ENCODE assay signal across 8 cellular contexts in the genomic region with DNA sequence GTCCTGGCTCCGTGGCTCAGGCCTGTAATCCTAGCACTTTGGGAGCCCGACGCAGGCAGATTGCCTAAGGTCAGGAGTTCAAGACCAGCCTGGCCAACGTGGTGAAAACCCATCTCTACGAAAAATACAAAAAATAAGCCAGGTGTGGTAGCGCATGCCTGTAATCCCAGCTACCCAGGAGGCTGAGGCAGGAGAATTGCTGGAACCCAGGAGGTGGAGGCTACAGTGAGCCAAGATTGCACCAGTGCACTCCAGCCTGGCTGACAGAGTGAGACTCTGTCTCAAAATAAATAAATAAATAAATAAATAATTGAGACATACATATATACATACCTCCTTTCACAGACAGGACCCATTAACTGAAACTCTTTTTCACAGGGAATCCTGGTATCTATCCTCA. TPM values are rescaled to one million over a fixed set of nuclear protein-coding genes. Genes with fewer than 3 reads are reported as not detected.
A peak's percentile ranks its signal among the peaks of the same experiment; 100 is the strongest.
DNase-seq lines count a peak whose midpoint lies in the region; ATAC-seq, FAIRE-seq and TF ChIP-seq lines count a peak whose summit lies in the region.
"Not testable (repeated sequence)": the region's sequence is repeated elsewhere in the genome, so short reads cannot be mapped to it uniquely, and the experiment has no call there.

No MANE protein-coding gene starts in this region.

- peaks cover 21% of the 10 kb centered on the region for H3K4me1 ChIP-seq in BLaER1
- H3K4me1 ChIP-seq in HUES64 (ENCODE audit: insufficient read depth, low read length), result not testable (repeated sequence)
- H3K4me1 ChIP-seq in astrocyte (ENCODE audit: insufficient read depth, low read length), result peaks cover 24% of the 10 kb centered on the region
- peaks cover 25% of the 10 kb centered on the region for H3K4me1 ChIP-seq in HepG2 (ENCODE audit: insufficient read depth, low read length)
- peaks cover 17 to 24% of the 10 kb centered on the region in 2 experiments for H3K4me1 ChIP-seq in neutrophil (ENCODE audit: control insufficient read depth in 1 of 2, insufficient read depth in 1 of 2, low read depth in 1 of 2, low read length in 1 of 2)
- peaks cover 14% of the 10 kb centered on the region for H3K4me1 ChIP-seq in testis

- not testable (repeated sequence) for ATAC-seq in WTC11, HepG2

- intact Hi-C loops in HepG2 (cut with micrococcal nuclease; ENCODE audit: unreplicated experiment), result loop anchor here (5.0 kb wide), 4 partner anchors 41 to 206 kb away; partner anchors contain the start of gene SPTSSA
- intact Hi-C loops in testis (cut with DNase I; ENCODE audit: low total_unique reads), result not testable (repeated sequence)

- TF ChIP-seq CTCF in WTC11 (IDR thresholded peaks at IDR 0.05); astrocyte (IDR thresholded peaks at IDR 0.05; ENCODE audit: insufficient read depth, low read depth, low read length); epithelial cell of esophagus (IDR thresholded peaks at IDR 0.05; ENCODE audit: insufficient read depth, low read depth, low read length, missing control alignments); HepG2 (CRISPR knock-in tag; IDR thresholded peaks at IDR 0.05); neutrophil (IDR thresholded peaks at IDR 0.05); testis (IDR thresholded peaks at IDR 0.05): not testable (repeated sequence)

- TF ChIP-seq RAD21 in HepG2 (CRISPR knock-in tag; IDR thresholded peaks at IDR 0.05), result not testable (repeated sequence)

- in situ Hi-C loops in HepG2 (cut with HindIII; ENCODE audit: extremely low pct_ligation_motif_present, low pct_unique_long_range_greater_than_20kb), result not testable (repeated sequence)

- CTCF ChIA-PET in WTC11 (lab: Charles Lee), result interaction anchor here (0.5 kb wide), 1 partner anchor 1510 kb away, joined by 6 read pairs; no protein-coding TSS in a partner anchor
- CTCF ChIA-PET in HepG2 (lab: Yijun Ruan, JAX; ENCODE audit: low intra/inter-chr PET ratio, low total read pairs), result not testable (repeated sequence)

- peak overlapping the region; percentile 95 for H3K4me2 ChIP-seq in BLaER1
- peak overlapping the region; percentile 81 for H3K4me2 ChIP-seq in astrocyte (ENCODE audit: low read length)
- H3K4me2 ChIP-seq in HepG2 (ENCODE audit: low read depth, low read length), result peak overlapping the region; percentile 82

- H3K4me1 Mint-ChIP-seq in WTC11 (peaks cover 11% of the 10 kb centered on the region), astrocyte (ENCODE audit: low read depth, unreplicated experiment) (peaks cover 19% of the 10 kb centered on the region)

- not testable (repeated sequence) for DNase-seq in WTC11 (ENCODE audit: low spot score); astrocyte (ENCODE audit: low read depth); epithelial cell of esophagus (ENCODE audit: low read depth); HepG2 (ENCODE audit: low spot score); testis

- BruUV-seq in HepG2 (replicated peaks; lab: Mats Ljungman, UMichigan), result not testable (repeated sequence)

- not testable (repeated sequence) for TF ChIP-seq POLR2A in HepG2 (IDR thresholded peaks at IDR 0.05; ENCODE audit: insufficient read depth in 1 of 2, low read depth in 2 of 2, low read length in 2 of 2); testis (IDR thresholded peaks at IDR 0.05)

- H3K36me3 Mint-ChIP-seq in WTC11, result peaks cover 17% of the 10 kb centered on the region
- H3K36me3 Mint-ChIP-seq in astrocyte (ENCODE audit: low read depth, unreplicated experiment), result not testable (repeated sequence)

- H3K36me3 ChIP-seq in BLaER1, result peaks cover 47% of the 10 kb centered on the region
- H3K36me3 ChIP-seq in HUES64 (ENCODE audit: insufficient read depth, low read length), result peaks cover 29% of the 10 kb centered on the region
- H3K36me3 ChIP-seq in astrocyte (ENCODE audit: insufficient read depth, low read length); testis (ENCODE audit: low read depth, missing control alignments): not testable (repeated sequence)
- peaks cover 13 to 29% of the 10 kb centered on the region in 2 experiments for H3K36me3 ChIP-seq in HepG2 (replicated peaks in 1 of 2; ENCODE audit: control insufficient read depth in 1 of 2, insufficient read depth in 2 of 2, low read length in 2 of 2)
- H3K36me3 ChIP-seq in neutrophil, result peaks cover 36% of the 10 kb centered on the region

- H3K4me3 ChIP-seq in BLaER1, result peak overlapping the region; percentile 84
- peak overlapping the region; percentile 81 for H3K4me3 ChIP-seq in HUES64 (ENCODE audit: low read length)
- peak overlapping the region; percentile 79 for H3K4me3 ChIP-seq in astrocyte (ENCODE audit: insufficient read depth, low read depth, low read length)
- H3K4me3 ChIP-seq in epithelial cell of esophagus (ENCODE audit: low read length), result peak overlapping the region; percentile 93
- peak overlapping the region; percentile 86 to 99 (median 92) for H3K4me3 ChIP-seq in HepG2 (replicated peaks in 1 of 3; ENCODE audit: insufficient read depth in 1 of 3, low read depth in 2 of 3, low read length in 3 of 3)
- peak overlapping the region in 1 of 2 experiments; percentile 96 for H3K4me3 ChIP-seq in neutrophil (ENCODE audit: low read depth in 1 of 2, low read length in 1 of 2)
- H3K4me3 ChIP-seq in testis, result not testable (repeated sequence)

- not testable (repeated sequence) for H3K9me3 ChIP-seq in BLaER1; HUES64 (ENCODE audit: insufficient read depth, low read depth, low read length); astrocyte (ENCODE audit: insufficient read depth, low read depth, low read length); HepG2 (ENCODE audit: low read length); neutrophil; testis

- H3K9ac ChIP-seq in BLaER1 (peak overlapping the region; percentile 91), HUES64 (ENCODE audit: low read depth, low read length) (peak overlapping the region; percentile 91; the same call in 1 of the 2 replicates), astrocyte (ENCODE audit: low read length) (peak overlapping the region; percentile 95), HepG2 (ENCODE audit: insufficient read depth, low read depth, low read length) (peak overlapping the region; percentile 100)

- H3K27ac ChIP-seq in BLaER1; HUES64 (ENCODE audit: low read depth, low read length): not testable (repeated sequence)
- H3K27ac ChIP-seq in astrocyte (ENCODE audit: low read depth, low read length) (peak overlapping the region; percentile 94), HepG2 (ENCODE audit: extremely low read length, insufficient read depth, low read length) (peak overlapping the region; percentile 95), neutrophil (peak overlapping the region; percentile 98), testis (peak overlapping the region; percentile 79 to 94)

- not testable (repeated sequence) for H3K27me3 ChIP-seq in BLaER1; HUES64 (ENCODE audit: insufficient read depth, low read length); astrocyte (ENCODE audit: insufficient read depth, low read length); HepG2 (ENCODE audit: control insufficient read depth in 1 of 2, insufficient read depth in 2 of 2, low read length in 2 of 2); neutrophil; testis

- H3K4me3 Mint-ChIP-seq in WTC11, result peak overlapping the region; percentile 100
- peak overlapping the region; percentile 100 for H3K4me3 Mint-ChIP-seq in astrocyte (ENCODE audit: unreplicated experiment)

- not testable (repeated sequence) for FAIRE-seq in astrocyte (lab: Jason Lieb, UNC); HepG2 (lab: Jason Lieb, UNC)

- TF ChIP-seq EP300 in HepG2 (IDR thresholded peaks at IDR 0.05; ENCODE audit: low read depth in 2 of 2, low read length in 2 of 2); HepG2 (CRISPR knock-in tag; IDR thresholded peaks at IDR 0.05; ENCODE audit: borderline replicate concordance): not testable (repeated sequence)

- H3K79me2 ChIP-seq in astrocyte (ENCODE audit: insufficient read depth, low read length) (peaks cover 29% of the 10 kb centered on the region), HepG2 (ENCODE audit: insufficient read depth, low read length) (peaks cover 28% of the 10 kb centered on the region)

- peaks cover 42% of the 10 kb centered on the region for H4K20me1 ChIP-seq in BLaER1
- H4K20me1 ChIP-seq in astrocyte (ENCODE audit: insufficient read depth, low read length); HepG2 (ENCODE audit: insufficient read depth, low read length): not testable (repeated sequence)

- H3K27me3 Mint-ChIP-seq in WTC11 (ENCODE audit: low read depth); astrocyte (ENCODE audit: low read depth, unreplicated experiment): not testable (repeated sequence)

- not testable (repeated sequence) for H3K9me3 Mint-ChIP-seq in WTC11; astrocyte (ENCODE audit: unreplicated experiment)

- H2AFZ ChIP-seq in astrocyte (ENCODE audit: low read depth, low read length); HepG2 (ENCODE audit: low read length): not testable (repeated sequence)

- POLR2A ChIA-PET in WTC11 (lab: Charles Lee); HepG2 (lab: Yijun Ruan, JAX): not testable (repeated sequence)

- H3K27ac Mint-ChIP-seq in WTC11, result not testable (repeated sequence)
- H3K27ac Mint-ChIP-seq in astrocyte (ENCODE audit: unreplicated experiment), result peak overlapping the region; percentile 100

- WGBS in HUES64, result 92% methylated on average over 6 of the region's 6 CpGs
- 76% methylated on average over 6 of the region's 6 CpGs for WGBS in HepG2 (ENCODE audit: low lambda C conversion rate)
- 39 to 41% methylated on average over 6 of the region's 6 CpGs for WGBS in testis, 2 donors

RNA-seq across cellular contexts. Expression of gene EAPP, which starts 1.4 kb away (rescaled TPM):
- 35.7 TPM for polyA plus RNA-seq in HUES64 (2013, experiment 1 of 2)
- polyA plus RNA-seq in HUES64 (2013, experiment 2 of 2), result 41.8 TPM
- 24.4 to 25.4 TPM (median 24.9 TPM) in 3 replicates for total RNA-seq in WTC11 (2021)
- 47.9 and 52.5 TPM in 2 replicates for total RNA-seq in astrocyte
- 110 and 163 TPM in 2 replicates for total RNA-seq in HepG2 (2016; rRNA removed; fragmentation: Illumina TruSeq; extraction: Trizol)
- total RNA-seq in HepG2 (2016; cell fraction: cytosol; rRNA removed; fragmentation: Illumina TruSeq; extraction: Trizol; ENCODE audit: low read depth), result 16.4 and 17.4 TPM in 2 replicates
- 111 and 170 TPM in 2 replicates for total RNA-seq in HepG2 (2016; cell fraction: insoluble cytoplasmic fraction; rRNA removed; fragmentation: Illumina TruSeq; extraction: Trizol)
- 31.8 and 35.9 TPM in 2 replicates for total RNA-seq in HepG2 (2016; cell fraction: membrane; rRNA removed; fragmentation: Illumina TruSeq; extraction: Trizol)
- 50.7 and 59.2 TPM in 2 replicates for total RNA-seq in HepG2 (2016; cell fraction: nucleus; rRNA removed; fragmentation: Illumina TruSeq; extraction: Trizol)
- polyA plus RNA-seq in HepG2 (2011; rRNA removed), result 57.8 and 68.7 TPM in 2 replicates
- 33.0 and 55.6 TPM in 2 replicates for polyA plus RNA-seq in HepG2 (2011; cell fraction: cytosol; rRNA removed)
- 13.9 and 18.7 TPM in 2 replicates for polyA plus RNA-seq in HepG2 (2011; cell fraction: nucleus; rRNA removed)
- 52.5 and 74.2 TPM in 2 replicates for polyA plus RNA-seq in HepG2 (2012)
- 13.9 and 14.8 TPM in 2 replicates for polyA plus RNA-seq in HepG2 (2016; cell fraction: cytosol; fragmentation: Illumina TruSeq; extraction: Trizol; ENCODE audit: low read depth)
- polyA plus RNA-seq in HepG2 (2016; cell fraction: insoluble cytoplasmic fraction; fragmentation: Illumina TruSeq; extraction: Trizol; ENCODE audit: low read depth), result 142 and 152 TPM in 2 replicates
- 22.0 and 26.2 TPM in 2 replicates for polyA plus RNA-seq in HepG2 (2016; cell fraction: membrane; fragmentation: Illumina TruSeq; extraction: Trizol; ENCODE audit: low read depth)
- 50.5 and 52.0 TPM in 2 replicates for polyA plus RNA-seq in HepG2 (2016; cell fraction: nucleus; fragmentation: Illumina TruSeq; extraction: Trizol; ENCODE audit: insufficient read depth, low read depth)
- 11.0 and 20.1 TPM in 2 replicates for polyA minus RNA-seq in HepG2 (2011; rRNA and poly(A)+ RNA removed; ENCODE audit: low replicate concordance)
- 37.9 and 41.4 TPM in 2 replicates for polyA minus RNA-seq in HepG2 (2011; cell fraction: cytosol; rRNA and poly(A)+ RNA removed)
- polyA minus RNA-seq in HepG2 (2011; cell fraction: nucleus; rRNA and poly(A)+ RNA removed), result 48.5 and 48.9 TPM in 2 replicates
- total RNA-seq in testis, result 10 to 100 TPM; 33.1 to 38.0 TPM
- 46.9 TPM for polyA plus RNA-seq in testis (ENCODE audit: insufficient read depth, low read depth, low replicate concordance)
